Comparison of ENCODE assay signal across 8 cellular contexts in the genomic region with DNA sequence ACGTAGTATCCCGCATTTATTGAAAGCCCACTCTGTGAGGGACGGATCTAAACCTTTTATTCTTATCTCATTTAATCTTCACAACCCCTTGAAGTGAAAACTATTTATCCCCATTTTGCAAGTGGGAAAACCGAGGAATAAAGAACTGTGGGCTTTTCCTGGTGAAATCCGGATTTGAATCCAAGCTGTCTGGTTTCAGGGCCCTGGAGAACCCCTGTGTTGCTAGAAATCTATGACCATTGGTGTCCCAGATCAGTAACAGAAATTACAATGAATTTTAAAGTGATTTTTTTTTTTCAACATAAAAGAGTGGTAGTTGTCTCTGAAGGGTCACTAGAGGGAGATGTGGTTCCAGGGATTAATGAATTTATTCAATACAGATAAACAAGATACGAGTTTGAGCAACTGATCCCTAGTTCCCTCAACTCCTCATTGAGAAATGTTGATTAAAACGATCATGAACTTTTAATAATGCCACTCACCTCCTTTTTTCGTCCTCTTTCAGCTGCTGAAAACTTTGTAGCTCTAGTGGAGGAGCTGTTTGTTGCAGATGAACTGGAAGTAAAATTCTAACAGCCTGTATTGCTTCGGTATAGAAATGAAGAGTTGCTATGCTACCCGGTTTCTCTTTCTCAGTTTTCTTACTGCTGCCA. TPM values are rescaled to one million over a fixed set of nuclear protein-coding genes. Genes with fewer than 3 reads are reported as not detected.
DNase-seq lines count a peak whose midpoint lies in the region; ATAC-seq, FAIRE-seq and TF ChIP-seq lines count a peak whose summit lies in the region.

No MANE protein-coding gene starts in this region.

- H3K27me3 ChIP-seq in OCI-LY1 (ENCODE audit: insufficient read depth, low read length) = no peaks in the 10 kb centered on the region
- H3K27me3 ChIP-seq in colonic mucosa = no peaks in the 10 kb centered on the region

- H3K27ac ChIP-seq in OCI-LY1 (ENCODE audit: low read depth, low read length, poor library complexity, severe bottlenecking) (peak overlapping the region; percentile 67), colonic mucosa (peak overlapping the region; percentile 83)

- H3K9me3 ChIP-seq in OCI-LY1 (ENCODE audit: low read length) (no peaks in the 10 kb centered on the region), colonic mucosa (no peaks in the 10 kb centered on the region), mucosa of descending colon (no peaks in the 10 kb centered on the region)

- peaks cover 46% of the 10 kb centered on the region for H3K4me1 ChIP-seq in OCI-LY1 (ENCODE audit: insufficient read depth, low read length, severe bottlenecking)
- no peaks in the 10 kb centered on the region for H3K4me1 ChIP-seq in colonic mucosa
- H3K4me1 ChIP-seq in mucosa of descending colon (ENCODE audit: low read depth) = peaks cover 14% of the 10 kb centered on the region

- ATAC-seq in mucosa of descending colon (no peak), GM21381 (IDR thresholded peaks at IDR 0.05; ENCODE audit: unreplicated experiment) (no peak), HG02884 (IDR thresholded peaks at IDR 0.05; ENCODE audit: unreplicated experiment) (no peak), HG02610 (IDR thresholded peaks at IDR 0.05; ENCODE audit: unreplicated experiment) (no peak)

- no peak overlapping the region for H2AFZ ChIP-seq in OCI-LY1 (ENCODE audit: low read length)

- H3K79me2 ChIP-seq in OCI-LY1 (ENCODE audit: insufficient read depth, low read length) = peaks cover 29% of the 10 kb centered on the region

- DNase-seq in AML-193 (lab: John Stamatoyannopoulos, UW) (peak; percentile 47 to 66), GM18507 (ENCODE audit: extremely low spot score, insufficient read length, low read depth) (no peak), colonic mucosa (no peak), mucosa of descending colon (no peak)

- TF ChIP-seq CTCF in OCI-LY1 (IDR thresholded peaks at IDR 0.05; ENCODE audit: low read length) (peak; percentile 61), colonic mucosa (IDR thresholded peaks at IDR 0.05) (no peak), mucosa of descending colon (IDR thresholded peaks at IDR 0.05) (no peak)

- intact Hi-C loops in colonic mucosa (cut with DNase I) (loop anchor here (5.0 kb wide), 1 partner anchor 78 kb away; no protein-coding TSS in a partner anchor), mucosa of descending colon (cut with DNase I, micrococcal nuclease) (no loop called here)

- H3K4me3 ChIP-seq in OCI-LY1 (ENCODE audit: low read depth, low read length, poor library complexity, severe bottlenecking) (peak overlapping the region; percentile 91), colonic mucosa (peak overlapping the region; percentile 85), mucosa of descending colon (peak overlapping the region; percentile 80)

- H3K36me3 ChIP-seq in OCI-LY1 (ENCODE audit: insufficient read depth, low read length) (peaks cover 45% of the 10 kb centered on the region), colonic mucosa (no peaks in the 10 kb centered on the region), mucosa of descending colon (ENCODE audit: low read depth) (peaks cover 4% of the 10 kb centered on the region)

- FAIRE-seq in GM18507 (lab: Jason Lieb, UNC) = peak; percentile 68

- H3F3A ChIP-seq in OCI-LY1 (ENCODE audit: insufficient read depth, low read length) = 0 out of 2 replicates have a peak, but pooled peaks cover 7% of the 10 kb centered on the region

- H4K20me1 ChIP-seq in OCI-LY1 (ENCODE audit: insufficient read depth, low read length) = no peaks in the 10 kb centered on the region

- H3K9ac ChIP-seq in OCI-LY1 (ENCODE audit: low read length) = peak overlapping the region; percentile 98
- H3K9ac ChIP-seq in colonic mucosa (ENCODE audit: low read depth in 2 of 2, low read length in 2 of 2) = peak overlapping the region; percentile 90 to 95

- no peaks in the 10 kb centered on the region for H3K9me2 ChIP-seq in OCI-LY1 (ENCODE audit: low read depth, low read length)

- H3K4me2 ChIP-seq in OCI-LY1 (ENCODE audit: low read length) = peak overlapping the region; percentile 87

RNA-seq across cellular contexts. Expression of a gene that starts 0.9 kb away (rescaled TPM):
- total RNA-seq in colonic mucosa (100 to 1,000 TPM; 205 to 244 TPM), mucosa of descending colon (100 to 1,000 TPM; 169 to 207 (median 175) TPM)

RNA-seq across cellular contexts. Expression of a gene that starts 28.4 kb away (rescaled TPM):
- total RNA-seq in colonic mucosa (under 1 TPM; 0.15 to 0.21 TPM), mucosa of descending colon (under 1 TPM; 0.29 to 0.76 (median 0.39) TPM)

RNA-seq across cellular contexts. Expression of a gene that starts 28.5 kb away (rescaled TPM):
- total RNA-seq in colonic mucosa (10 to 100 TPM; 15.9 to 22.5 TPM), mucosa of descending colon (10 to 100 TPM; 19.6 to 31.8 (median 28.8) TPM)

Comparison
In these comparisons a context has a peak if more than half of its experiments do, and no peak if none do; other contexts are left out.
1. DNase-seq: peak in AML-193 (2 of 2); none in GM18507 (single experiment), colonic mucosa (single experiment) and mucosa of descending colon (0 of 3).
2. Peak in every context shown above with its lines, with median percentiles within 50 percentile points of each other: H3K4me3 ChIP-seq.